8 cellular contexts compared by ENCODE assay signal in genomic region chr11:73376803-73377629, GRCh38. TPM values are rescaled to one million over a fixed set of nuclear protein-coding genes. Genes with fewer than 3 reads are reported as not detected.
A peak's percentile ranks its signal among the peaks of the same experiment; 100 is the strongest.
DNase-seq lines count a peak whose midpoint lies in the region; ATAC-seq, FAIRE-seq and TF ChIP-seq lines count a peak whose summit lies in the region.

No MANE protein-coding gene starts in this region.

- POLR2A ChIA-PET in AG04450 (lab: Yijun Ruan, JAX): interaction anchor here (1.0 kb wide), 2 partner anchors 17 to 20 kb away, joined by 3 to 4 read pairs; no protein-coding TSS in a partner anchor

- no peak overlapping the region for H3K27ac ChIP-seq in AG04450 (ENCODE audit: low read depth, low read length)
- H3K27ac ChIP-seq in SJSA1: peak overlapping the region; percentile 92
- peak overlapping the region; percentile 34 to 78 (median 50) for H3K27ac ChIP-seq in pancreas
- peak overlapping the region; percentile 54 to 96 (median 93) for H3K27ac ChIP-seq in tibial nerve

- ATAC-seq in GM18907 (IDR thresholded peaks at IDR 0.05; ENCODE audit: unreplicated experiment): peak; percentile 20
- peak; percentile 2 for ATAC-seq in HG03571 (IDR thresholded peaks at IDR 0.05; ENCODE audit: unreplicated experiment)
- peak in 3 of 4 donors; percentile 4 to 11 (median 8) for ATAC-seq in pancreas

- 13 to 17% methylated on average over 35 to 56 of the region's 56 CpGs for WGBS in pancreas, 2 donors
- 12 to 17% methylated on average over 23 to 27 of the region's 56 CpGs for WGBS in tibial nerve, 2 donors

- H3K4me1 ChIP-seq in SJSA1 (replicated peaks) (peaks cover 16% of the 10 kb centered on the region), pancreas (peaks cover 0 to 4% (median 0%) of the 10 kb centered on the region in 3 donors), tibial nerve (peaks cover 0 to 29% (median 20%) of the 10 kb centered on the region in 4 donors)

- intact Hi-C loops in activated naive CD4-positive, alpha-beta T cell treated with anti-CD3 and anti-CD28 coated beads for 36 hours (cut with micrococcal nuclease): loop anchor here (1.0 to 10.0 kb wide), 10 partner anchors 16 to 500 kb away; partner anchors contain the start of genes COA4, FAM168A, FCHSD2 and MRPL48
- intact Hi-C loops in pancreas (cut with DNase I): no loop called here

- TF ChIP-seq POLR2A in tibial nerve (IDR thresholded peaks at IDR 0.05): peak; percentile 16 to 19

- peak overlapping the region; percentile 76 for H3K4me3 ChIP-seq in AG04450 (ENCODE audit: low read depth, low read length)
- H3K4me3 ChIP-seq in SJSA1: peak overlapping the region; percentile 91
- H3K4me3 ChIP-seq in pancreas: peak overlapping the region; percentile 40 to 82 (median 64)
- peak overlapping the region; percentile 61 to 88 (median 69) for H3K4me3 ChIP-seq in tibial nerve

- H3K4me1 Mint-ChIP-seq in activated naive CD4-positive, alpha-beta T cell treated with anti-CD3 and anti-CD28 coated beads for 36 hours (ENCODE audit: low read depth): peaks cover 46% of the 10 kb centered on the region

- H3K27me3 Mint-ChIP-seq in activated naive CD4-positive, alpha-beta T cell treated with anti-CD3 and anti-CD28 coated beads for 36 hours (ENCODE audit: low read depth): no peaks in the 10 kb centered on the region

- peak overlapping the region; percentile 92 for H3K4me3 Mint-ChIP-seq in activated naive CD4-positive, alpha-beta T cell treated with anti-CD3 and anti-CD28 coated beads for 36 hours

- no peaks in the 10 kb centered on the region for H3K9me3 Mint-ChIP-seq in activated naive CD4-positive, alpha-beta T cell treated with anti-CD3 and anti-CD28 coated beads for 36 hours

- CTCF ChIA-PET in AG04450 (lab: Charles Lee): interaction anchor here (0.6 to 1.3 kb wide), 6 partner anchors 9 to 284 kb away, joined by 3 to 6 read pairs (median 3); no protein-coding TSS in a partner anchor
- CTCF ChIA-PET in activated naive CD4-positive, alpha-beta T cell treated with anti-CD3 and anti-CD28 coated beads for 36 hours (lab: Charles Lee): interaction anchor here (0.6 to 5.1 kb wide), 6 partner anchors 16 to 1269 kb away, joined by 3 to 36 read pairs (median 3); no protein-coding TSS in a partner anchor

- H3K27ac Mint-ChIP-seq in activated naive CD4-positive, alpha-beta T cell treated with anti-CD3 and anti-CD28 coated beads for 36 hours: peak overlapping the region; percentile 91

- H3K9me3 ChIP-seq in AG04450 (ENCODE audit: control insufficient read depth, insufficient read depth, low read length): no peaks in the 10 kb centered on the region
- H3K9me3 ChIP-seq in SJSA1 (replicated peaks): no peaks in the 10 kb centered on the region
- no peaks in the 10 kb centered on the region for H3K9me3 ChIP-seq in pancreas
- H3K9me3 ChIP-seq in tibial nerve: no peaks in the 10 kb centered on the region

- H3K27me3 ChIP-seq in AG04450 (ENCODE audit: control insufficient read depth, insufficient read depth, low read length) (no peaks in the 10 kb centered on the region), SJSA1 (replicated peaks) (no peaks in the 10 kb centered on the region), pancreas (no peaks in the 10 kb centered on the region), tibial nerve (no peaks in the 10 kb centered on the region)

- H3K36me3 ChIP-seq in SJSA1 (peaks cover 8% of the 10 kb centered on the region), pancreas (no peaks in the 10 kb centered on the region), tibial nerve (no peaks in the 10 kb centered on the region)

- no peak for TF ChIP-seq CTCF in AG04450 (IDR thresholded peaks at IDR 0.05; ENCODE audit: low read depth, low read length)
- TF ChIP-seq CTCF in pancreas (IDR thresholded peaks at IDR 0.05): no peak
- no peak for TF ChIP-seq CTCF in tibial nerve (IDR thresholded peaks at IDR 0.05)

- no peak for FAIRE-seq in pancreas (lab: Jason Lieb, UNC)

- TF ChIP-seq EP300 in tibial nerve (IDR thresholded peaks at IDR 0.05): peak in 1 of 2 donors; percentile 41

- peaks cover 4% of the 10 kb centered on the region for H3K36me3 Mint-ChIP-seq in activated naive CD4-positive, alpha-beta T cell treated with anti-CD3 and anti-CD28 coated beads for 36 hours (ENCODE audit: low read depth)

- DNase-seq in AG04450 (ENCODE audit: low read depth, low spot score) (no peak), SJSA1 (ENCODE audit: low read depth in 1 of 2, low spot score in 2 of 2) (peak; percentile 74), glomerular visceral epithelial cell (ENCODE audit: extremely low spot score) (peak; percentile 78), pancreas (peak; percentile 22 to 82 (median 56)), tibial nerve (ENCODE audit: low spot score in 2 of 2) (peak; percentile 23 to 62)
- DNase-seq in activated naive CD4-positive, alpha-beta T cell treated with anti-CD3 and anti-CD28 coated beads for 36 hours: peak; percentile 85

RNA-seq across cellular contexts. Expression of gene RELT, which starts 0.8 kb away (rescaled TPM):
- polyA plus RNA-seq in AG04450 (2011; rRNA removed): 1.1 TPM in 2 replicates
- 1.1 and 1.7 TPM in 2 replicates for polyA minus RNA-seq in AG04450 (2011; rRNA and poly(A)+ RNA removed)
- total RNA-seq in SJSA1 (2014; rRNA removed; shearing (Covaris generic)): 8.7 and 13.2 TPM in 2 replicates
- total RNA-seq in activated naive CD4-positive, alpha-beta T cell treated with anti-CD3 and anti-CD28 coated beads for 36 hours: 10 to 100 TPM; 17.9 to 18.5 TPM
- 1 to 10 TPM in 2 of 6 donors, under 1 TPM in 4; 0.23 to 4.7 (median 0.75) TPM for total RNA-seq in pancreas
- polyA plus RNA-seq in pancreas: under 1 TPM; 0.59 to 0.91 TPM
- 1 to 10 TPM; 2.4 to 6.0 (median 2.5) TPM for total RNA-seq in tibial nerve
